Comparison of ENCODE assay signal across 13 cellular contexts in the genomic region with DNA sequence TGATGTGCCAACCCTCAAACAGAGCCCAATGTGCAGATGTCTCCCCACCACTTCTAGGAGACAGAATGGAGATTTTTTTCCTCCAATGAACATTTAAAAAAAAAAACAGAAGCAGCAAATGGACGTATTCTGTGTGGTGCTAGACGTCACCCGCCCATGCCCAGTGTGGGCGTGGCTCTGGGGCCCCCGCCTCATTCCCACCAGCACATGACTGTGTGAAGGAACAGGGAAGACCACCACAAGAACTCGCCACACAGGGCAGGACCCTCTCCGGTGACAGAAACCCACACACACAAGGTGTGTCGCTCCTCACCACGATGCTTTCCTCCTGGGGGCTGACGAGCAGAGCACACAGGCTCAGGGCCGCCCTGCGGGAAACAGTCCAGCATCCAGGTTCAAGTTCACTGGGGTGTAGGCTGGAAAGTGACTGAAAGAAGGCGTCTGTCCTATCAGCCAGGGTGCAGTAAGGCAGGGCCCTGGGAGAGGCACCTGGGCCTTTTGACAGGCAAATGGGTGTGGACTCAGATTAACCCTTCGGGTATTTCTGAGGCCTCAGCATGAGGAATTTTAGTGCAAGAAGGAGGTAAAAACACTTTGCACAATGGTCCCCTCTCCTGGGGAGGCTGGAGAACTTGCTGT.
"Had no signal": no experiment of that assay in that cellular context is flagged by ENCODE, and none has a peak within 500 bp of the region (broad histone marks: within the 10 kb centered on the region; RNA-seq: fewer than 3 reads in every experiment).

No MANE protein-coding gene starts in this region.

- H3K9me3 Mint-ChIP-seq: activated naive CD8-positive, alpha-beta T cell treated with anti-CD3 and anti-CD28 coated beads, Interleukin-2, amount 10 ng/mL, durations not matched to agents 7 days and 5 days had no signal

- H3K27me3 Mint-ChIP-seq: activated naive CD8-positive, alpha-beta T cell treated with anti-CD3 and anti-CD28 coated beads, Interleukin-2, amount 10 ng/mL, durations not matched to agents 7 days and 5 days had no signal

- H3K27ac ChIP-seq: breast epithelium, esophagus squamous epithelium, left lung, VCaP had no signal

- DNase-seq: activated CD4-positive, alpha-beta T cell treated with anti-CD3 and anti-CD28 coated beads for 4 hours; activated effector memory CD4-positive, alpha-beta T cell treated with Interleukin-2 at 50 U/mL for 16 hours; activated naive CD8-positive, alpha-beta T cell treated with anti-CD3 and anti-CD28 coated beads, Interleukin-2, amount 10 ng/mL, durations not matched to agents 7 days and 5 days; esophagus squamous epithelium; foreskin fibroblast; islet precursor cell; stimulated activated naive CD4-positive, alpha-beta T cell treated with Interleukin-2 at 50 U/mL for 16 hours; SW 1271; T1000 had no signal

- H3K4me3 ChIP-seq: breast epithelium, esophagus squamous epithelium, left lung had no signal

- H3K36me3 ChIP-seq: breast epithelium had no signal

- ATAC-seq: left lung, sciatic nerve had no signal

- H3K4me1 ChIP-seq: breast epithelium, esophagus squamous epithelium, left lung had no signal

- H3K27me3 ChIP-seq: breast epithelium, esophagus squamous epithelium, left lung had no signal

- H3K9me3 ChIP-seq: breast epithelium, esophagus squamous epithelium, left lung had no signal
